ENCODE assay signal across 2 cellular contexts in the genomic region with DNA sequence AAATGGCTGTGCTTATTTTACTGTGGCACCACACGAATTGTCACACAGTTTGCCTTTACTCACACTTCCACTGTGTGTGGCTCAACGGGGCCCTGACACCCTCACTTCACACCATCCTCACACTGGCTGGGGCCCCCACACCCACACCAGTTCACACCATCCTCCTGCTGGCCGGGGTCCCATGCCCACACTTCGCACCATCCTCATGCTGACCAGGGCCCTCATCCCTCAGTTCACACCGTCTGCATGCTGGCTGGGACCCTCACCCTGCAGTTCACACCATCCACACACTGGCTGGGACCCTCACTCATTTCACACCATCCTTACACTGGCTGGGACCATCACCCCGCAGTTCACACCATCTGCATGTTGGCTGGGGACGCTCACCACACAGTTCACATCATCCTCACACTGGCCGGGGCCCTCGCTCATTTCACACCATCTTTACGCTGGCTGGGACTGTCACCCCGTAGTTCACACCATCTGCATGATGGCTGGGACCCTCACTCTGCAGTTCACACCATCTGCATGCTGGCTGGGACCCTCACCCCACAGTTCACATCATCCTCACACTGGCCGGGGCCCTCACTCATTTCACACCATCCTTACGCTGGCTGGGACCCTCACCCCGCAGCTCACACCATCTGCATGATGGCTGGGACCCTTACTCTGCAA.
A peak's percentile ranks its signal among the peaks of the same experiment; 100 is the strongest.
TF ChIP-seq lines count a peak whose summit lies in the region.

No MANE protein-coding gene starts in this region.

TF ChIP-seq in HEK293, 187 proteins besides CTCF, POLR2A, EP300 and RAD21:
- TF ChIP-seq ZSCAN30 (tag by site-specific recombination; IDR thresholded peaks at IDR 0.05) = no peak
- TF ChIP-seq, protein P1, sequence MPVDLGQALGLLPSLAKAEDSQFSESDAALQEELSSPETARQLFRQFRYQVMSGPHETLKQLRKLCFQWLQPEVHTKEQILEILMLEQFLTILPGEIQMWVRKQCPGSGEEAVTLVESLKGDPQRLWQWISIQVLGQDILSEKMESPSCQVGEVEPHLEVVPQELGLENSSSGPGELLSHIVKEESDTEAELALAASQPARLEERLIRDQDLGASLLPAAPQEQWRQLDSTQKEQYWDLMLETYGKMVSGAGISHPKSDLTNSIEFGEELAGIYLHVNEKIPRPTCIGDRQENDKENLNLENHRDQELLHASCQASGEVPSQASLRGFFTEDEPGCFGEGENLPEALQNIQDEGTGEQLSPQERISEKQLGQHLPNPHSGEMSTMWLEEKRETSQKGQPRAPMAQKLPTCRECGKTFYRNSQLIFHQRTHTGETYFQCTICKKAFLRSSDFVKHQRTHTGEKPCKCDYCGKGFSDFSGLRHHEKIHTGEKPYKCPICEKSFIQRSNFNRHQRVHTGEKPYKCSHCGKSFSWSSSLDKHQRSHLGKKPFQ (tag by site-specific recombination; IDR thresholded peaks at IDR 0.05) = peak; percentile 99

TF ChIP-seq in GM12878, 131 proteins besides CTCF, POLR2A, EP300 and RAD21:
- TF ChIP-seq EGR1 (IDR thresholded peaks at IDR 0.05; ENCODE audit: borderline replicate concordance in 1 of 2, low read depth in 2 of 2, low read length in 2 of 2) (no peak), STAT3 (IDR thresholded peaks at IDR 0.05; ENCODE audit: low read depth, low read length) (no peak), CBX5 (IDR thresholded peaks at IDR 0.05; ENCODE audit: low read depth) (no peak), TAF1 (IDR thresholded peaks at IDR 0.05; ENCODE audit: borderline replicate concordance, low read depth, low read length) (no peak), EZH2 (IDR thresholded peaks at IDR 0.05; ENCODE audit: borderline replicate concordance, control insufficient read depth, low read depth, low read length) (no peak), CEBPB (IDR thresholded peaks at IDR 0.05; ENCODE audit: borderline replicate concordance in 1 of 2, low read depth in 2 of 2, low read length in 2 of 2) (no peak), GATAD2B (conservative IDR thresholded peaks at IDR 0.05; ENCODE audit: low read depth) (no peak), SUZ12 (IDR thresholded peaks at IDR 0.05; ENCODE audit: unreplicated experiment) (no peak), SUPT20H (IDR thresholded peaks at IDR 0.05; ENCODE audit: borderline replicate concordance, control insufficient read depth, low read depth, low read length) (no peak), TARDBP (IDR thresholded peaks at IDR 0.05; ENCODE audit: borderline replicate concordance) (no peak)
- TF ChIP-seq, protein P2, sequence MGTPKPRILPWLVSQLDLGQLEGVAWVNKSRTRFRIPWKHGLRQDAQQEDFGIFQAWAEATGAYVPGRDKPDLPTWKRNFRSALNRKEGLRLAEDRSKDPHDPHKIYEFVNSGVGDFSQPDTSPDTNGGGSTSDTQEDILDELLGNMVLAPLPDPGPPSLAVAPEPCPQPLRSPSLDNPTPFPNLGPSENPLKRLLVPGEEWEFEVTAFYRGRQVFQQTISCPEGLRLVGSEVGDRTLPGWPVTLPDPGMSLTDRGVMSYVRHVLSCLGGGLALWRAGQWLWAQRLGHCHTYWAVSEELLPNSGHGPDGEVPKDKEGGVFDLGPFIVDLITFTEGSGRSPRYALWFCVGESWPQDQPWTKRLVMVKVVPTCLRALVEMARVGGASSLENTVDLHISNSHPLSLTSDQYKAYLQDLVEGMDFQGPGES (IDR thresholded peaks at IDR 0.05) = no peak
- TF ChIP-seq, protein P3, sequence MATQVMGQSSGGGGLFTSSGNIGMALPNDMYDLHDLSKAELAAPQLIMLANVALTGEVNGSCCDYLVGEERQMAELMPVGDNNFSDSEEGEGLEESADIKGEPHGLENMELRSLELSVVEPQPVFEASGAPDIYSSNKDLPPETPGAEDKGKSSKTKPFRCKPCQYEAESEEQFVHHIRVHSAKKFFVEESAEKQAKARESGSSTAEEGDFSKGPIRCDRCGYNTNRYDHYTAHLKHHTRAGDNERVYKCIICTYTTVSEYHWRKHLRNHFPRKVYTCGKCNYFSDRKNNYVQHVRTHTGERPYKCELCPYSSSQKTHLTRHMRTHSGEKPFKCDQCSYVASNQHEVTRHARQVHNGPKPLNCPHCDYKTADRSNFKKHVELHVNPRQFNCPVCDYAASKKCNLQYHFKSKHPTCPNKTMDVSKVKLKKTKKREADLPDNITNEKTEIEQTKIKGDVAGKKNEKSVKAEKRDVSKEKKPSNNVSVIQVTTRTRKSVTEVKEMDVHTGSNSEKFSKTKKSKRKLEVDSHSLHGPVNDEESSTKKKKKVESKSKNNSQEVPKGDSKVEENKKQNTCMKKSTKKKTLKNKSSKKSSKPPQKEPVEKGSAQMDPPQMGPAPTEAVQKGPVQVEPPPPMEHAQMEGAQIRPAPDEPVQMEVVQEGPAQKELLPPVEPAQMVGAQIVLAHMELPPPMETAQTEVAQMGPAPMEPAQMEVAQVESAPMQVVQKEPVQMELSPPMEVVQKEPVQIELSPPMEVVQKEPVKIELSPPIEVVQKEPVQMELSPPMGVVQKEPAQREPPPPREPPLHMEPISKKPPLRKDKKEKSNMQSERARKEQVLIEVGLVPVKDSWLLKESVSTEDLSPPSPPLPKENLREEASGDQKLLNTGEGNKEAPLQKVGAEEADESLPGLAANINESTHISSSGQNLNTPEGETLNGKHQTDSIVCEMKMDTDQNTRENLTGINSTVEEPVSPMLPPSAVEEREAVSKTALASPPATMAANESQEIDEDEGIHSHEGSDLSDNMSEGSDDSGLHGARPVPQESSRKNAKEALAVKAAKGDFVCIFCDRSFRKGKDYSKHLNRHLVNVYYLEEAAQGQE (IDR thresholded peaks at IDR 0.05; ENCODE audit: low read depth, low read length) = no peak
- TF ChIP-seq, protein P4, sequence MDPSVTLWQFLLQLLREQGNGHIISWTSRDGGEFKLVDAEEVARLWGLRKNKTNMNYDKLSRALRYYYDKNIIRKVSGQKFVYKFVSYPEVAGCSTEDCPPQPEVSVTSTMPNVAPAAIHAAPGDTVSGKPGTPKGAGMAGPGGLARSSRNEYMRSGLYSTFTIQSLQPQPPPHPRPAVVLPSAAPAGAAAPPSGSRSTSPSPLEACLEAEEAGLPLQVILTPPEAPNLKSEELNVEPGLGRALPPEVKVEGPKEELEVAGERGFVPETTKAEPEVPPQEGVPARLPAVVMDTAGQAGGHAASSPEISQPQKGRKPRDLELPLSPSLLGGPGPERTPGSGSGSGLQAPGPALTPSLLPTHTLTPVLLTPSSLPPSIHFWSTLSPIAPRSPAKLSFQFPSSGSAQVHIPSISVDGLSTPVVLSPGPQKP (IDR thresholded peaks at IDR 0.05; ENCODE audit: low read depth, low read length) = no peak
- TF ChIP-seq, protein P5, sequence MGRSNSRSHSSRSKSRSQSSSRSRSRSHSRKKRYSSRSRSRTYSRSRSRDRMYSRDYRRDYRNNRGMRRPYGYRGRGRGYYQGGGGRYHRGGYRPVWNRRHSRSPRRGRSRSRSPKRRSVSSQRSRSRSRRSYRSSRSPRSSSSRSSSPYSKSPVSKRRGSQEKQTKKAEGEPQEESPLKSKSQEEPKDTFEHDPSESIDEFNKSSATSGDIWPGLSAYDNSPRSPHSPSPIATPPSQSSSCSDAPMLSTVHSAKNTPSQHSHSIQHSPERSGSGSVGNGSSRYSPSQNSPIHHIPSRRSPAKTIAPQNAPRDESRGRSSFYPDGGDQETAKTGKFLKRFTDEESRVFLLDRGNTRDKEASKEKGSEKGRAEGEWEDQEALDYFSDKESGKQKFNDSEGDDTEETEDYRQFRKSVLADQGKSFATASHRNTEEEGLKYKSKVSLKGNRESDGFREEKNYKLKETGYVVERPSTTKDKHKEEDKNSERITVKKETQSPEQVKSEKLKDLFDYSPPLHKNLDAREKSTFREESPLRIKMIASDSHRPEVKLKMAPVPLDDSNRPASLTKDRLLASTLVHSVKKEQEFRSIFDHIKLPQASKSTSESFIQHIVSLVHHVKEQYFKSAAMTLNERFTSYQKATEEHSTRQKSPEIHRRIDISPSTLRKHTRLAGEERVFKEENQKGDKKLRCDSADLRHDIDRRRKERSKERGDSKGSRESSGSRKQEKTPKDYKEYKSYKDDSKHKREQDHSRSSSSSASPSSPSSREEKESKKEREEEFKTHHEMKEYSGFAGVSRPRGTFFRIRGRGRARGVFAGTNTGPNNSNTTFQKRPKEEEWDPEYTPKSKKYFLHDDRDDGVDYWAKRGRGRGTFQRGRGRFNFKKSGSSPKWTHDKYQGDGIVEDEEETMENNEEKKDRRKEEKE (IDR thresholded peaks at IDR 0.05) = no peak
